ENCODE assay signal across 8 cellular contexts in genomic region chr1:82161651-82162238, GRCh38.
DNase-seq lines count a peak whose midpoint lies in the region; ATAC-seq lines count a peak whose summit lies in the region.

No MANE protein-coding gene starts in this region.

- DNase-seq in NCI-H128 (lab: John Stamatoyannopoulos, UW; ENCODE audit: unreplicated experiment) (peak; percentile 11), ACHN (no peak), HK-2 (ENCODE audit: unreplicated experiment) (no peak)

- no peaks in the 10 kb centered on the region for H3K9me3 Mint-ChIP-seq in dendritic cell treated with granulocyte-macrophage colony-stimulating factor and Interleukin-4, amounts not matched to agents 40 ng/mL and 50 ng/mL, for 4 days

- H3K27me3 Mint-ChIP-seq in dendritic cell treated with granulocyte-macrophage colony-stimulating factor and Interleukin-4, amounts not matched to agents 40 ng/mL and 50 ng/mL, for 4 days, result no peaks in the 10 kb centered on the region

- H3K27ac ChIP-seq in rectal smooth muscle tissue (ENCODE audit: low read depth, low read length), result no peak overlapping the region

- peak overlapping the region; percentile 4 for H3K4me3 ChIP-seq in rectal smooth muscle tissue (ENCODE audit: low read length)

- intact Hi-C loops in dendritic cell treated with granulocyte-macrophage colony-stimulating factor and Interleukin-4, amounts not matched to agents 40 ng/mL and 50 ng/mL, for 4 days (cut with micrococcal nuclease), result no loop called here

- peaks cover 30% of the 10 kb centered on the region for H3K4me1 Mint-ChIP-seq in dendritic cell treated with granulocyte-macrophage colony-stimulating factor and Interleukin-4, amounts not matched to agents 40 ng/mL and 50 ng/mL, for 4 days (ENCODE audit: low read depth)

- peak overlapping the region; percentile 43 for H3K27ac Mint-ChIP-seq in dendritic cell treated with granulocyte-macrophage colony-stimulating factor and Interleukin-4, amounts not matched to agents 40 ng/mL and 50 ng/mL, for 4 days

- in situ Hi-C loops in ACHN (cut with HindIII; ENCODE audit: low pct_ligation_motif_present, low pct_unique_long_range_greater_than_20kb, low sequenced_read_pairs), result no loop called here

- ATAC-seq in GM19023 (IDR thresholded peaks at IDR 0.05; ENCODE audit: unreplicated experiment) (peak; percentile 64), HG03520 (IDR thresholded peaks at IDR 0.05; ENCODE audit: unreplicated experiment) (no peak)
- ATAC-seq in activated CD4-positive, CD25-positive, alpha-beta regulatory T cell treated with anti-CD3 and anti-CD28 coated beads, Interleukin-2, amount 50 U/mL, for 24 hours, result no peak

- H3K4me3 Mint-ChIP-seq in dendritic cell treated with granulocyte-macrophage colony-stimulating factor and Interleukin-4, amounts not matched to agents 40 ng/mL and 50 ng/mL, for 4 days, result peak overlapping the region; percentile 32

- no peaks in the 10 kb centered on the region for H3K27me3 ChIP-seq in rectal smooth muscle tissue (ENCODE audit: control insufficient read depth, insufficient read depth, low read length)

- no peak overlapping the region for H3K9ac ChIP-seq in rectal smooth muscle tissue (ENCODE audit: low read length)

- no peaks in the 10 kb centered on the region for H3K36me3 Mint-ChIP-seq in dendritic cell treated with granulocyte-macrophage colony-stimulating factor and Interleukin-4, amounts not matched to agents 40 ng/mL and 50 ng/mL, for 4 days (ENCODE audit: low read depth)

- no peaks in the 10 kb centered on the region for H3K4me1 ChIP-seq in rectal smooth muscle tissue (ENCODE audit: control insufficient read depth, insufficient read depth, low read length)

- H3K36me3 ChIP-seq in rectal smooth muscle tissue (ENCODE audit: control insufficient read depth, insufficient read depth, low read length), result no peaks in the 10 kb centered on the region
